ENCODE assay signal across 8 cellular contexts in genomic region chr7:151736403-151736909, GRCh38.
DNase-seq lines count a peak whose midpoint lies in the region; ATAC-seq and TF ChIP-seq lines count a peak whose summit lies in the region.

No MANE protein-coding gene starts in this region.

- H3K27me3 ChIP-seq in body of pancreas (no peaks in the 10 kb centered on the region), kidney epithelial cell (ENCODE audit: control insufficient read depth, insufficient read depth, low read length) (no peaks in the 10 kb centered on the region), suprapubic skin (no peaks in the 10 kb centered on the region)

- H3K36me3 ChIP-seq in body of pancreas (replicated peaks in 1 of 2; ENCODE audit: insufficient read depth in 1 of 2, low read depth in 2 of 2) (no peaks in the 10 kb centered on the region), kidney epithelial cell (ENCODE audit: control insufficient read depth, insufficient read depth, low read length) (no peaks in the 10 kb centered on the region), suprapubic skin (no peaks in the 10 kb centered on the region)

- peak overlapping the region in 3 of 4 donors; percentile 60 to 72 (median 64) for H3K27ac ChIP-seq in body of pancreas
- H3K27ac ChIP-seq in suprapubic skin, result no peak overlapping the region

- TF ChIP-seq CTCF in body of pancreas (IDR thresholded peaks at IDR 0.05), result peak in 2 of 7 experiments; percentile 12 to 18
- TF ChIP-seq CTCF in kidney epithelial cell (IDR thresholded peaks at IDR 0.05; ENCODE audit: insufficient read depth, low read length, poor library complexity, severe bottlenecking), result peak; percentile 41
- no peak for TF ChIP-seq CTCF in suprapubic skin (IDR thresholded peaks at IDR 0.05)

- TF ChIP-seq POLR2A in body of pancreas (IDR thresholded peaks at IDR 0.05) (peak in 2 of 3 donors; percentile 33 to 59), suprapubic skin (IDR thresholded peaks at IDR 0.05) (no peak)

- no peak for TF ChIP-seq EP300 in suprapubic skin (IDR thresholded peaks at IDR 0.05)

- intact Hi-C loops in body of pancreas (cut with DNase I), result no loop called here

- DNase-seq in DMS 273 (lab: John Stamatoyannopoulos, UW; ENCODE audit: unreplicated experiment) (peak; percentile 92), NCI-H2081 treated with DMSO at 0.1 percent for 48 hours (lab: John Stamatoyannopoulos, UW) (peak; percentile 71), body of pancreas (peak; percentile 54 to 71 (median 66)), kidney epithelial cell (ENCODE audit: low read depth) (peak; percentile 92), suprapubic skin (ENCODE audit: low spot score in 2 of 2) (peak; percentile 85 to 90), globus pallidus (ENCODE audit: low spot score) (no peak)

- 37 to 46% methylated on average over 10 of the region's 10 CpGs for WGBS in body of pancreas, 2 donors
- WGBS in suprapubic skin, result 3% methylated on average over 7 of the region's 10 CpGs

- H3K4me1 ChIP-seq in body of pancreas (no peaks in the 10 kb centered on the region), suprapubic skin (peaks cover 14% of the 10 kb centered on the region)

- H3K4me3 ChIP-seq in body of pancreas (no peak overlapping the region), kidney epithelial cell (ENCODE audit: low read depth, low read length) (no peak overlapping the region), suprapubic skin (peak overlapping the region; percentile 23)

- H3K9me3 ChIP-seq in body of pancreas (no peaks in the 10 kb centered on the region), suprapubic skin (no peaks in the 10 kb centered on the region)

- ATAC-seq in body of pancreas (peak; percentile 92), GM19452 (IDR thresholded peaks at IDR 0.05; ENCODE audit: unreplicated experiment) (no peak), GM19395 (IDR thresholded peaks at IDR 0.05; ENCODE audit: unreplicated experiment) (no peak)

Comparison
In these comparisons a context has a peak if more than half of its experiments do, and no peak if none do; other contexts are left out.
1. POLR2A ChIP-seq: peak in body of pancreas (2 of 3); none in suprapubic skin (0 of 2).